Comparison of ENCODE assay signal across 24 cellular contexts in the genomic region with DNA sequence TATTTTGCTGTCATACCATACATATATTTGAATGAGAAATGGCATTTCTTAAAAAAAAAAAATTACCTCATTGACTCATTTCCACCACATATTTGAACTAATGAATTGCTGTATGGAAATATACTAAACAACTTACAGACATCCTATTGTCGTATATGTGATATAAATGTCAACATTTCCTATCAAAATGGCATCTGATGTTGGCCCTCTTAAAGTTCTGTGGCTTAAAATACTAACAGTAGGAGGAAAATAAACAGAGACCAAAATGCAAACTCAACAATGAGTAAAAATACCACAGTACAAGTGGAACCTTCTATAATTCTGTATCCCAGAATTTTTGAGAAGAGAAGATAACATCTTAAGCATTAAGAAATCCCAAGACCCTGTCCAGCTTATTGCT.
"Had no signal": no experiment of that assay in that cellular context is flagged by ENCODE, and none has a peak within 500 bp of the region (broad histone marks: within the 10 kb centered on the region; RNA-seq: fewer than 3 reads in every experiment).

No MANE protein-coding gene starts in this region.

- H3K4me1 ChIP-seq: foreskin keratinocyte, left ventricle myocardium inferior, uterus had no signal

- H3K27me3 ChIP-seq: foreskin keratinocyte, neutrophil, uterus had no signal

- H3K27me3 Mint-ChIP-seq: activated CD8-positive, alpha-beta T cell treated with anti-CD3 and anti-CD28 coated beads for 36 hours; activated naive CD4-positive, alpha-beta T cell treated with anti-CD3 and anti-CD28 coated beads, Interleukin-2, amount 50 U/mL, for 24 hours; activated naive CD8-positive, alpha-beta T cell treated with anti-CD3 and anti-CD28 coated beads, Interleukin-2, amount 50 U/mL, for 24 hours; stimulated activated naive CD8-positive, alpha-beta T cell treated with anti-CD3 and anti-CD28 coated beads, Interleukin-15, Interleukin-2, amounts not matched to agents 100 ng/mL and 50 ng/mL, for 24 hours had no signal

- H3K36me3 ChIP-seq: left ventricle myocardium inferior, neutrophil, thoracic aorta, uterus had no signal

- DNase-seq: activated CD4-positive, alpha-beta T cell treated with anti-CD3 and anti-CD28 coated beads, Interleukin-2, amount 50 U/mL, for 1 hour; activated CD4-positive, CD25-positive, alpha-beta regulatory T cell treated with anti-CD3 and anti-CD28 coated beads, Interleukin-2, amount 50 U/mL, for 72 hours; activated CD8-positive, alpha-beta T cell treated with anti-CD3 and anti-CD28 coated beads for 36 hours; activated naive CD8-positive, alpha-beta T cell treated with anti-CD3 and anti-CD28 coated beads, Interleukin-2, amount 50 U/mL, for 24 hours; activated T-cell treated with anti-CD3 and anti-CD28 coated beads, Interleukin-2, amount 50 U/mL, for 4 hours; amygdala; dermis blood vessel endothelial cell; effector memory CD4-positive, alpha-beta T cell; foreskin keratinocyte; left ventricle myocardium inferior; retina; stimulated activated CD4-positive, alpha-beta T cell treated with anti-CD3 and anti-CD28 coated beads, Interleukin-12 subunit alpha, Interleukin-12 subunit beta, amount 100 ng/mL, for 4 hours; stimulated activated CD4-positive, alpha-beta T cell treated with anti-CD3 and anti-CD28 coated beads, Interleukin-4, amount 100 ng/mL, for 1 hour; T-helper 9 cell; uterus had no signal

- H3K9me3 Mint-ChIP-seq: activated naive CD4-positive, alpha-beta T cell treated with anti-CD3 and anti-CD28 coated beads, Interleukin-2, amount 50 U/mL, for 24 hours had no signal

- H3K27ac ChIP-seq: foreskin keratinocyte, left ventricle myocardium inferior, neutrophil, skin epidermis, thoracic aorta, uterus had no signal

- ATAC-seq: activated CD8-positive, alpha-beta T cell treated with anti-CD3 and anti-CD28 coated beads for 36 hours; activated naive CD8-positive, alpha-beta T cell treated with anti-CD3 and anti-CD28 coated beads, Interleukin-2, amount 50 U/mL, for 24 hours; activated T-cell treated with anti-CD3 and anti-CD28 coated beads, Interleukin-2, amount 50 U/mL, for 4 hours; sciatic nerve had no signal

- H3K4me1 Mint-ChIP-seq: activated naive CD4-positive, alpha-beta T cell treated with anti-CD3 and anti-CD28 coated beads, Interleukin-2, amount 50 U/mL, for 24 hours; activated naive CD8-positive, alpha-beta T cell treated with anti-CD3 and anti-CD28 coated beads, Interleukin-2, amount 50 U/mL, for 24 hours had no signal

- H3K27ac Mint-ChIP-seq: activated CD8-positive, alpha-beta T cell treated with anti-CD3 and anti-CD28 coated beads for 36 hours; activated naive CD4-positive, alpha-beta T cell treated with anti-CD3 and anti-CD28 coated beads, Interleukin-2, amount 50 U/mL, for 24 hours; activated naive CD8-positive, alpha-beta T cell treated with anti-CD3 and anti-CD28 coated beads, Interleukin-2, amount 50 U/mL, for 24 hours; activated T-helper 2 cell treated with anti-CD3 and anti-CD28 coated beads, Interferon-gamma antibody, Interleukin-2, Interleukin-4, amounts not matched to agents 10 μg/mL and 5 μg/mL and 100 μg/mL, durations not matched to agents 14 hours and 24 hours and 36 hours; stimulated activated naive CD8-positive, alpha-beta T cell treated with anti-CD3 and anti-CD28 coated beads, Interleukin-15, Interleukin-2, amounts not matched to agents 100 ng/mL and 50 ng/mL, for 24 hours had no signal

- H3K4me3 Mint-ChIP-seq: activated CD8-positive, alpha-beta T cell treated with anti-CD3 and anti-CD28 coated beads for 36 hours; activated naive CD4-positive, alpha-beta T cell treated with anti-CD3 and anti-CD28 coated beads, Interleukin-2, amount 50 U/mL, for 24 hours; activated naive CD8-positive, alpha-beta T cell treated with anti-CD3 and anti-CD28 coated beads, Interleukin-2, amount 50 U/mL, for 24 hours; activated T-cell treated with anti-CD3 and anti-CD28 coated beads, Interleukin-2, amount 50 U/mL, for 4 hours; nephron; stimulated activated naive CD8-positive, alpha-beta T cell treated with anti-CD3 and anti-CD28 coated beads, Interleukin-15, Interleukin-2, amounts not matched to agents 100 ng/mL and 50 ng/mL, for 24 hours had no signal

- H3K9me3 ChIP-seq: neutrophil, thoracic aorta, uterus had no signal

- H3K4me3 ChIP-seq: left ventricle myocardium inferior, lung, skin epidermis, thoracic aorta, uterus had no signal
